Comparison of ENCODE assay signal across 14 cellular contexts in the genomic region with DNA sequence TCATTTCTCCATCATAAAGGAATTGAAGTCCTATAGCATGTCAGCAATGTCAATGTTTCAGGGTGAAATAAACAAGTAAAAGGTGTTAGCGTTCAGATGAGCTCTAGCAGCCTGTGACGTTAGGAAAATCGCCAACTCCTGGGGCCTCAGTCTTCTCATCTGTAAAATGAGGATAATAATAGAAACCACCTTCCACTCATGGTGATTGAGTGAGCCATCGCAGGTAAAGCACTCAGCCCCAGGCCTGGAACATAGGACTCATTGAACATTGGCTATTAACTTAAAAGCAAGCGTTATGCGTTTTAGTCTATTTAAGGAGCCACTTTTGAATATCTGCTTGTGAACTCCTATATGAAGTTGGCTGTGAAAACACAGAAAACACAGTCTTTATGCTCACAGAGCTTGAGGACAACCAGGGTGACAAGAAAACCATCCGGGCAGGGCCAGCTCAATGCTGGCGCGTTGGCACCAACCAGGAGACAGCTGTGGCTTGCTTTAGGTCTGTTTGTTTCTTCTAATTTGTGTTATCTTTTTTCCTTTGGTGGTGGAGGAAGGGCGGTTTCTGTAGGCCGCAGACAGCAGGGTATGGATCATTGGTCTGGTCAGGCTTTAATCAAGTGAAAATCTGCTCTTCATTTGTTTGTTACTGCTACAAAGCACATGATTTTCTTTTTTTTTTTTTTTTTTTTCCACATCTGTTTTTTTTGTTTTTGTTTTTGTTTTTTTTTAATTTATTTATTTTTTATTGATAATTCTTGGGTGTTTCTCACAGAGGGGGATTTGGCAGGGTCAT. TPM values are rescaled to one million over a fixed set of nuclear protein-coding genes. Genes with fewer than 3 reads are reported as not detected.
DNase-seq lines count a peak whose midpoint lies in the region; ATAC-seq and TF ChIP-seq lines count a peak whose summit lies in the region.
"Had no signal": no experiment of that assay in that cellular context is flagged by ENCODE, and none has a peak within 500 bp of the region (broad histone marks: within the 10 kb centered on the region; RNA-seq: fewer than 3 reads in every experiment).

No MANE protein-coding gene starts in this region.

- no peak for ATAC-seq in HG02870 (IDR thresholded peaks at IDR 0.05; ENCODE audit: unreplicated experiment)
- ATAC-seq: GM12878 had no signal

- H3K4me3 ChIP-seq in fibroblast of villous mesenchyme (ENCODE audit: low read depth, low read length), result no peak overlapping the region
- H3K4me3 ChIP-seq in spleen, result no peak overlapping the region
- H3K4me3 ChIP-seq in prostate gland, result no peak overlapping the region
- H3K4me3 ChIP-seq: GM12878 had no signal

- H3K4me1 ChIP-seq in spleen, result peaks cover 0 to 20% (median 6%) of the 10 kb centered on the region in 6 donors
- peaks cover 2% of the 10 kb centered on the region for H3K4me1 ChIP-seq in prostate gland (replicated peaks)

- H3K9me3 ChIP-seq in spleen, result no peaks in the 10 kb centered on the region
- H3K9me3 ChIP-seq in prostate gland, result no peaks in the 10 kb centered on the region

- 77 to 90% (median 86%) methylated on average over 11 of the region's 11 CpGs for whole genome bisulfite sequencing in spleen, 5 donors
- WGBS in prostate gland, result 95% methylated on average over 11 of the region's 11 CpGs

- no peak for TF ChIP-seq POLR2A in spleen (IDR thresholded peaks at IDR 0.05)
- TF ChIP-seq POLR2A in prostate gland (IDR thresholded peaks at IDR 0.05), result no peak

- H3K36me3 ChIP-seq in spleen, result no peaks in the 10 kb centered on the region
- H3K36me3 ChIP-seq in prostate gland, result no peaks in the 10 kb centered on the region

- DNase-seq in NCI-H2029 (lab: John Stamatoyannopoulos, UW), result peak; percentile 26
- DNase-seq in NCI-H2029 treated with DMSO at 0.1 percent for 48 hours (lab: John Stamatoyannopoulos, UW), result no peak
- peak; percentile 69 for DNase-seq in NCI-H748 (lab: John Stamatoyannopoulos, UW; ENCODE audit: unreplicated experiment)
- DNase-seq in fibroblast of villous mesenchyme (ENCODE audit: low read depth), result peak; percentile 55
- no peak for DNase-seq in spleen
- no peak for DNase-seq in C1 segment of cervical spinal cord (lab: John Stamatoyannopoulos, UW)
- DNase-seq in prostate gland (ENCODE audit: low spot score), result no peak
- DNase-seq: activated CD8-positive, alpha-beta memory T cell treated with anti-CD3 and anti-CD28 coated beads for 24 hours; immature natural killer cell; naive B cell; SIG-M5 had no signal

- H3K27me3 ChIP-seq in spleen (replicated peaks in 1 of 7) (no peaks in the 10 kb centered on the region), prostate gland (replicated peaks; ENCODE audit: insufficient read depth) (no peaks in the 10 kb centered on the region)

- intact Hi-C loops in spleen (cut with DNase I; ENCODE audit: low total_unique reads) (no loop called here), prostate gland (cut with DNase I) (no loop called here)

- TF ChIP-seq CTCF in fibroblast of villous mesenchyme (IDR thresholded peaks at IDR 0.05; ENCODE audit: insufficient read depth, low read depth, low read length) (no peak), spleen (IDR thresholded peaks at IDR 0.05 in 8 of 11, conservative IDR thresholded peaks at IDR 0.05 in 3 of 11) (no peak), prostate gland (IDR thresholded peaks at IDR 0.05) (no peak)

- peak overlapping the region in 6 of 8 donors; percentile 63 to 74 (median 68) for H3K27ac ChIP-seq in spleen
- H3K27ac ChIP-seq in prostate gland, result no peak overlapping the region

RNA-seq across cellular contexts. Expression of a gene that starts 35.7 kb away (rescaled TPM):
- total RNA-seq in fibroblast of villous mesenchyme, result 11.2 and 12.2 TPM in 2 replicates
- 10 to 100 TPM; 13.8 to 19.2 (median 16.6) TPM for total RNA-seq in spleen
- 10 to 100 TPM in 2 of 3 donors, 1 to 10 TPM in 1; 8.5 to 13.7 (median 10.3) TPM for polyA plus RNA-seq in spleen
- total RNA-seq in prostate gland, result 10 to 100 TPM; 27.8 to 31.7 TPM

RNA-seq across cellular contexts. Expression of a gene that starts 55.1 kb away (rescaled TPM):
- total RNA-seq in fibroblast of villous mesenchyme, result 0.64 and 0.86 TPM in 2 replicates
- 10 to 100 TPM in 5 of 7 donors, 1 to 10 TPM in 2; 6.6 to 52.3 (median 13.1) TPM for total RNA-seq in spleen
- 1 to 10 TPM; 2.9 to 7.9 (median 3.3) TPM for polyA plus RNA-seq in spleen
- total RNA-seq in prostate gland, result 100 to 1,000 TPM; 124 to 175 TPM
- total RNA-seq: G401, GM12878 had no signal

Comparison
In these comparisons a context has a peak if more than half of its experiments do, and no peak if none do; other contexts are left out.
1. DNase-seq: peak in NCI-H2029 (single experiment), NCI-H748 (single experiment) and fibroblast of villous mesenchyme (single experiment); none in NCI-H2029 treated with DMSO at 0.1 percent for 48 hours (single experiment), spleen (single experiment), C1 segment of cervical spinal cord (0 of 14) and prostate gland (single experiment).
2. H3K27ac ChIP-seq: peak in spleen (6 of 8); none in prostate gland (0 of 2).